In the genomic region with DNA sequence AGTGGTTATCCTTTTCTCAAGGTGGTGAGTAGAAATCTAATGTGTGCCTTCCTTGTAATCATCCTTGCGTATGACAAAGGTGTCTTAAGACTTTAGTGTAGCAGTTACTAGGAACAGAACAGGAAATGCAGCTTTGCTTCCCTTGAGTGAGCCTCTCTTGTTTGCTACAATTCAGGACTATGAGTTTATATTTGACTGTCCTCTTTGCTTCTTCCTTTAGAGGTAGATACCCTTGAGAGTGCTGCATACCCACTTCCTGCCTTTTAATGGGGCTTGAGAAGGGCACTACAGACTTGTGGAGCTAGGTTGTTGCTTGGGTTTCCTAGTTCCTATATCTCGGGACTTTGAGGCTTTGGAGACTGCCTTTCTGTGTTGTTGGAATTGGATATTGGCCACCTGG, we compare ENCODE assay signal across 13 cellular contexts. TPM values are rescaled to one million over a fixed set of nuclear protein-coding genes. Genes with fewer than 3 reads are reported as not detected.
A peak's percentile ranks its signal among the peaks of the same experiment; 100 is the strongest.
DNase-seq lines count a peak whose midpoint lies in the region; ATAC-seq, FAIRE-seq and TF ChIP-seq lines count a peak whose summit lies in the region.
"Had no signal": no experiment of that assay in that cellular context is flagged by ENCODE, and none has a peak within 500 bp of the region (broad histone marks: within the 10 kb centered on the region; RNA-seq: fewer than 3 reads in every experiment).

No MANE protein-coding gene starts in this region.

- H3K27me3 Mint-ChIP-seq in activated CD4-positive, alpha-beta T cell treated with anti-CD3 and anti-CD28 coated beads, Interleukin-2, amount 10 ng/mL, durations not matched to agents 24 days and 14 days, result no peaks in the 10 kb centered on the region
- H3K27me3 Mint-ChIP-seq in activated B cell treated with CpG ODN at 0.5 μM for 24 hours, result no peaks in the 10 kb centered on the region

- H3K9me3 Mint-ChIP-seq in activated CD4-positive, alpha-beta T cell treated with anti-CD3 and anti-CD28 coated beads, Interleukin-2, amount 10 ng/mL, durations not matched to agents 24 days and 14 days, result no peaks in the 10 kb centered on the region
- H3K9me3 Mint-ChIP-seq in activated B cell treated with CpG ODN at 0.5 μM for 24 hours, result no peaks in the 10 kb centered on the region
- H3K9me3 Mint-ChIP-seq in stimulated activated effector memory CD8-positive, alpha-beta T cell treated with anti-CD3 and anti-CD28 coated beads, Interleukin-12 subunit alpha, Interleukin-12 subunit beta, amount 100 ng/mL, for 72 hours, result no peaks in the 10 kb centered on the region

- no peak for TF ChIP-seq CTCF in activated B cell treated with CpG ODN at 0.5 μM for 24 hours (IDR thresholded peaks at IDR 0.05)

- POLR2A ChIA-PET in activated B cell treated with CpG ODN at 0.5 μM for 24 hours (lab: Charles Lee), result interaction anchor here (0.7 to 1.1 kb wide), 2 partner anchors 11 to 69 kb away, joined by 3 read pairs; no protein-coding TSS in a partner anchor

- ATAC-seq in HG02884 (IDR thresholded peaks at IDR 0.05; ENCODE audit: unreplicated experiment) (peak; percentile 73), activated B cell treated with CpG ODN at 0.5 μM for 24 hours (ENCODE audit: low read depth) (peak; percentile 86)
- peak; percentile 77 for ATAC-seq in stimulated activated effector memory CD8-positive, alpha-beta T cell treated with anti-CD3 and anti-CD28 coated beads, Interleukin-12 subunit alpha, Interleukin-12 subunit beta, amount 100 ng/mL, for 72 hours
- ATAC-seq: right lobe of liver had no signal

- peaks cover 17% of the 10 kb centered on the region for H3K4me1 Mint-ChIP-seq in activated CD4-positive, alpha-beta T cell treated with anti-CD3 and anti-CD28 coated beads, Interleukin-2, amount 10 ng/mL, durations not matched to agents 24 days and 14 days
- H3K4me1 Mint-ChIP-seq in activated B cell treated with CpG ODN at 0.5 μM for 24 hours, result peaks cover 22% of the 10 kb centered on the region
- H3K4me1 Mint-ChIP-seq in stimulated activated effector memory CD8-positive, alpha-beta T cell treated with anti-CD3 and anti-CD28 coated beads, Interleukin-12 subunit alpha, Interleukin-12 subunit beta, amount 100 ng/mL, for 72 hours, result peaks cover 20% of the 10 kb centered on the region

- intact Hi-C loops in activated CD4-positive, alpha-beta T cell treated with anti-CD3 and anti-CD28 coated beads, Interleukin-2, amount 10 ng/mL, durations not matched to agents 24 days and 14 days (cut with micrococcal nuclease), result no loop called here
- intact Hi-C loops in activated B cell treated with CpG ODN at 0.5 μM for 24 hours (cut with micrococcal nuclease), result no loop called here

- H3K36me3 Mint-ChIP-seq in activated CD4-positive, alpha-beta T cell treated with anti-CD3 and anti-CD28 coated beads, Interleukin-2, amount 10 ng/mL, durations not matched to agents 24 days and 14 days (ENCODE audit: low read depth), result peaks cover 41% of the 10 kb centered on the region
- peaks cover 44% of the 10 kb centered on the region for H3K36me3 Mint-ChIP-seq in activated B cell treated with CpG ODN at 0.5 μM for 24 hours (ENCODE audit: low read depth)
- peaks cover 65% of the 10 kb centered on the region for H3K36me3 Mint-ChIP-seq in stimulated activated effector memory CD8-positive, alpha-beta T cell treated with anti-CD3 and anti-CD28 coated beads, Interleukin-12 subunit alpha, Interleukin-12 subunit beta, amount 100 ng/mL, for 72 hours

- CTCF ChIA-PET in activated B cell treated with CpG ODN at 0.5 μM for 24 hours (lab: Charles Lee), result interaction anchor here (1.3 kb wide), 1 partner anchor 36 kb away, joined by 3 read pairs; no protein-coding TSS in a partner anchor

- peak overlapping the region; percentile 74 for H3K27ac Mint-ChIP-seq in activated CD4-positive, alpha-beta T cell treated with anti-CD3 and anti-CD28 coated beads, Interleukin-2, amount 10 ng/mL, durations not matched to agents 24 days and 14 days
- peak overlapping the region; percentile 79 for H3K27ac Mint-ChIP-seq in activated B cell treated with CpG ODN at 0.5 μM for 24 hours
- no peak overlapping the region for H3K27ac Mint-ChIP-seq in stimulated activated effector memory CD8-positive, alpha-beta T cell treated with anti-CD3 and anti-CD28 coated beads, Interleukin-12 subunit alpha, Interleukin-12 subunit beta, amount 100 ng/mL, for 72 hours

- peak overlapping the region; percentile 18 for H3K4me3 Mint-ChIP-seq in activated CD4-positive, alpha-beta T cell treated with anti-CD3 and anti-CD28 coated beads, Interleukin-2, amount 10 ng/mL, durations not matched to agents 24 days and 14 days
- H3K4me3 Mint-ChIP-seq in activated B cell treated with CpG ODN at 0.5 μM for 24 hours, result peak overlapping the region; percentile 32
- no peak overlapping the region for H3K4me3 Mint-ChIP-seq in stimulated activated effector memory CD8-positive, alpha-beta T cell treated with anti-CD3 and anti-CD28 coated beads, Interleukin-12 subunit alpha, Interleukin-12 subunit beta, amount 100 ng/mL, for 72 hours

- peak; percentile 71 for DNase-seq in activated CD4-positive, alpha-beta T cell treated with anti-CD3 and anti-CD28 coated beads, Interleukin-2, amount 10 ng/mL, durations not matched to agents 24 days and 14 days
- DNase-seq in activated CD4-positive, alpha-beta T cell treated with anti-CD3 and anti-CD28 coated beads for 4 hours, result no peak
- DNase-seq in activated B cell treated with CpG ODN at 0.5 μM for 24 hours (no peak), HTR-8/SVneo (ENCODE audit: insufficient read length, low spot score) (no peak), DMS53 (lab: John Stamatoyannopoulos, UW) (no peak), COR-L47 (lab: John Stamatoyannopoulos, UW) (no peak)
- no peak for DNase-seq in stimulated activated effector memory CD8-positive, alpha-beta T cell treated with anti-CD3 and anti-CD28 coated beads, Interleukin-12 subunit alpha, Interleukin-12 subunit beta, amount 100 ng/mL, for 72 hours (ENCODE audit: low spot score in 2 of 2)
- DNase-seq: left ventricle myocardium inferior, MG63, right lobe of liver had no signal

- FAIRE-seq in HTR-8/SVneo (lab: Jason Lieb, UNC), result no peak
- FAIRE-seq: A204.1, bronchial epithelial cell had no signal

RNA-seq across cellular contexts. Expression of a gene that starts 3.8 kb away (rescaled TPM):
- total RNA-seq in activated CD4-positive, alpha-beta T cell treated with anti-CD3 and anti-CD28 coated beads, Interleukin-2, amount 10 ng/mL, durations not matched to agents 24 days and 14 days, result not detected in 2 replicates
- total RNA-seq in activated B cell treated with CpG ODN at 0.5 μM for 24 hours, result not detected in 2 replicates
- total RNA-seq: bronchial epithelial cell, left ventricle myocardium inferior, right lobe of liver had no signal
